1 cellular context compared by ENCODE assay signal in the genomic region with DNA sequence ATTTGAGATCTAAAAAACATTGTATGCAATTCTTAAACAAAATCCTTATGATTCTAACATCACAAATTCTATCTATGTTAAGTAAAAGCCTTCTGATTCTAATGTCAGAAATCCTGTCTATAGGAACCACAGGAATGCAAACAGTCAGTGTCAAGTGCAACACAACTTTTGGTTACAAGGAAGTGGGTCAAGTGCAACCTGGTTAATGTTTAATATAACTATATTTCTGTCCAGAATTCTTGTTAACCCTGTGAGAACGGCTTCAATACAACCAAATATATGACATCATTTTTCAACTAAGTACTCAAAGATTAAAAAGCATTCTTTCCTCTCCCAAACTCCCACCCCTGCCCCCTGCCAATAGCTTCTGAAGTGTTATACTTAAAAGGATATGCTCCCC.
TF ChIP-seq lines count a peak whose summit lies in the region.

No MANE protein-coding gene starts in this region.

TF ChIP-seq in HepG2, 621 proteins besides CTCF, POLR2A, EP300 and RAD21 (continued from another document and continues in another):
- no peak for TF ChIP-seq HINFP (CRISPR knock-in tag; IDR thresholded peaks at IDR 0.05; ENCODE audit: low read depth)
- no peak for TF ChIP-seq CCAR2 (optimal IDR thresholded peaks at IDR 0.05; ENCODE audit: low read depth, low read length)
- TF ChIP-seq CENPT (CRISPR knock-in tag; IDR thresholded peaks at IDR 0.05; ENCODE audit: low read depth), result no peak
- no peak for TF ChIP-seq ZNF704 (CRISPR knock-in tag; IDR thresholded peaks at IDR 0.05; ENCODE audit: borderline replicate concordance)
- TF ChIP-seq TBL1XR1 (IDR thresholded peaks at IDR 0.05; ENCODE audit: borderline replicate concordance, low read length, partially characterized antibody), result peak; percentile 98
- TF ChIP-seq ZNF446 (CRISPR knock-in tag; IDR thresholded peaks at IDR 0.05), result no peak
- TF ChIP-seq ZNF550 (CRISPR knock-in tag; IDR thresholded peaks at IDR 0.05; ENCODE audit: borderline replicate concordance), result no peak
- TF ChIP-seq, protein P1, sequence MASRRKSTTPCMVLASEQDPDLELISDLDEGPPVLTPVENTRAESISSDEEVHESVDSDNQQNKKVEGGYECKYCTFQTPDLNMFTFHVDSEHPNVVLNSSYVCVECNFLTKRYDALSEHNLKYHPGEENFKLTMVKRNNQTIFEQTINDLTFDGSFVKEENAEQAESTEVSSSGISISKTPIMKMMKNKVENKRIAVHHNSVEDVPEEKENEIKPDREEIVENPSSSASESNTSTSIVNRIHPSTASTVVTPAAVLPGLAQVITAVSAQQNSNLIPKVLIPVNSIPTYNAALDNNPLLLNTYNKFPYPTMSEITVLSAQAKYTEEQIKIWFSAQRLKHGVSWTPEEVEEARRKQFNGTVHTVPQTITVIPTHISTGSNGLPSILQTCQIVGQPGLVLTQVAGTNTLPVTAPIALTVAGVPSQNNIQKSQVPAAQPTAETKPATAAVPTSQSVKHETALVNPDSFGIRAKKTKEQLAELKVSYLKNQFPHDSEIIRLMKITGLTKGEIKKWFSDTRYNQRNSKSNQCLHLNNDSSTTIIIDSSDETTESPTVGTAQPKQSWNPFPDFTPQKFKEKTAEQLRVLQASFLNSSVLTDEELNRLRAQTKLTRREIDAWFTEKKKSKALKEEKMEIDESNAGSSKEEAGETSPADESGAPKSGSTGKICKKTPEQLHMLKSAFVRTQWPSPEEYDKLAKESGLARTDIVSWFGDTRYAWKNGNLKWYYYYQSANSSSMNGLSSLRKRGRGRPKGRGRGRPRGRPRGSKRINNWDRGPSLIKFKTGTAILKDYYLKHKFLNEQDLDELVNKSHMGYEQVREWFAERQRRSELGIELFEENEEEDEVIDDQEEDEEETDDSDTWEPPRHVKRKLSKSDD (CRISPR knock-in tag; IDR thresholded peaks at IDR 0.05; ENCODE audit: low read depth), result no peak
- no peak for TF ChIP-seq KLF15 (CRISPR knock-in tag; IDR thresholded peaks at IDR 0.05; ENCODE audit: borderline replicate concordance)
- TF ChIP-seq ESRRA (CRISPR knock-in tag; IDR thresholded peaks at IDR 0.05; ENCODE audit: low read depth), result no peak
- peak; percentile 83 for TF ChIP-seq BCL6 (CRISPR knock-in tag; IDR thresholded peaks at IDR 0.05)
- TF ChIP-seq PPARG (CRISPR knock-in tag; conservative IDR thresholded peaks at IDR 0.05), result 0 out of 2 replicates have a peak, but pooled peaks have one; percentile 36
- TF ChIP-seq RBM39 (IDR thresholded peaks at IDR 0.05; ENCODE audit: low read depth, low read length, poor library complexity, severe bottlenecking), result no peak
- TF ChIP-seq ATF7 (IDR thresholded peaks at IDR 0.05), result peak; percentile 54; the same call in 1 of the 2 replicates
- no peak for TF ChIP-seq ATF7 (CRISPR knock-in tag; IDR thresholded peaks at IDR 0.05)
- TF ChIP-seq, protein P2, sequence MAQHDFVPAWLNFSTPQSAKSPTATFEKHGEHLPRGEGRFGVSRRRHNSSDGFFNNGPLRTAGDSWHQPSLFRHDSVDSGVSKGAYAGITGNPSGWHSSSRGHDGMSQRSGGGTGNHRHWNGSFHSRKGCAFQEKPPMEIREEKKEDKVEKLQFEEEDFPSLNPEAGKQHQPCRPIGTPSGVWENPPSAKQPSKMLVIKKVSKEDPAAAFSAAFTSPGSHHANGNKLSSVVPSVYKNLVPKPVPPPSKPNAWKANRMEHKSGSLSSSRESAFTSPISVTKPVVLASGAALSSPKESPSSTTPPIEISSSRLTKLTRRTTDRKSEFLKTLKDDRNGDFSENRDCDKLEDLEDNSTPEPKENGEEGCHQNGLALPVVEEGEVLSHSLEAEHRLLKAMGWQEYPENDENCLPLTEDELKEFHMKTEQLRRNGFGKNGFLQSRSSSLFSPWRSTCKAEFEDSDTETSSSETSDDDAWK (CRISPR knock-in tag; IDR thresholded peaks at IDR 0.05), result no peak
- TF ChIP-seq, protein P3, sequence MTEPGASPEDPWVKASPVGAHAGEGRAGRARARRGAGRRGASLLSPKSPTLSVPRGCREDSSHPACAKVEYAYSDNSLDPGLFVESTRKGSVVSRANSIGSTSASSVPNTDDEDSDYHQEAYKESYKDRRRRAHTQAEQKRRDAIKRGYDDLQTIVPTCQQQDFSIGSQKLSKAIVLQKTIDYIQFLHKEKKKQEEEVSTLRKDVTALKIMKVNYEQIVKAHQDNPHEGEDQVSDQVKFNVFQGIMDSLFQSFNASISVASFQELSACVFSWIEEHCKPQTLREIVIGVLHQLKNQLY (CRISPR knock-in tag; IDR thresholded peaks at IDR 0.05), result no peak
- TF ChIP-seq, protein P4, sequence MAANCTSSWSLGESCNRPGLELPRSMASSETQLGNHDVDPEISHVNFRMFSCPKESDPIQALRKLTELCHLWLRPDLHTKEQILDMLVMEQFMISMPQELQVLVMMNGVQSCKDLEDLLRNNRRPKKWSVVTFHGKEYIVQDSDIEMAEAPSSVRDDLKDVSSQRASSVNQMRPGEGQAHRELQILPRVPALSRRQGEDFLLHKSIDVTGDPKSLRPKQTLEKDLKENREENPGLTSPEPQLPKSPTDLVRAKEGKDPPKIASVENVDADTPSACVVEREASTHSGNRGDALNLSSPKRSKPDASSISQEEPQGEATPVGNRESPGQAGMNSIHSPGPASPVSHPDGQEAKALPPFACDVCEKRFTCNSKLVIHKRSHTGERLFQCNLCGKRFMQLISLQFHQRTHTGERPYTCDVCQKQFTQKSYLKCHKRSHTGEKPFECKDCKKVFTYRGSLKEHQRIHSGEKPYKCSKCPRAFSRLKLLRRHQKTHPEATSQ (CRISPR knock-in tag; IDR thresholded peaks at IDR 0.05; ENCODE audit: borderline replicate concordance), result no peak
- TF ChIP-seq PHF21A (CRISPR knock-in tag; IDR thresholded peaks at IDR 0.05), result no peak
- no peak for TF ChIP-seq ZFP62 (CRISPR knock-in tag; IDR thresholded peaks at IDR 0.05)
- TF ChIP-seq ARHGAP35 (CRISPR knock-in tag; IDR thresholded peaks at IDR 0.05; ENCODE audit: borderline replicate concordance), result no peak
- TF ChIP-seq ZNF136 (CRISPR knock-in tag; IDR thresholded peaks at IDR 0.05; ENCODE audit: low read depth), result no peak
- TF ChIP-seq CC2D1A (CRISPR knock-in tag; IDR thresholded peaks at IDR 0.05), result no peak
- no peak for TF ChIP-seq ZNF616 (CRISPR knock-in tag; IDR thresholded peaks at IDR 0.05; ENCODE audit: low read depth)
- TF ChIP-seq ZNF740 (CRISPR knock-in tag; IDR thresholded peaks at IDR 0.05), result no peak
- TF ChIP-seq FOXP1 (IDR thresholded peaks at IDR 0.05), result no peak
- no peak for TF ChIP-seq FOXP1 (CRISPR knock-in tag; IDR thresholded peaks at IDR 0.05)
- peak; percentile 89 for TF ChIP-seq RARA (CRISPR knock-in tag; IDR thresholded peaks at IDR 0.05)
- TF ChIP-seq HNRNPUL1 (IDR thresholded peaks at IDR 0.05; ENCODE audit: low read depth, low read length), result 0 out of 2 replicates have a peak, but pooled peaks have one; percentile 49
- no peak for TF ChIP-seq AKNA (CRISPR knock-in tag; IDR thresholded peaks at IDR 0.05; ENCODE audit: borderline replicate concordance)
- TF ChIP-seq AKAP8 (CRISPR knock-in tag; IDR thresholded peaks at IDR 0.05), result no peak
- TF ChIP-seq HMGA1 (CRISPR knock-in tag; conservative IDR thresholded peaks at IDR 0.05), result no peak
- no peak for TF ChIP-seq MAF1 (CRISPR knock-in tag; IDR thresholded peaks at IDR 0.05; ENCODE audit: borderline replicate concordance)
- TF ChIP-seq RORA (CRISPR knock-in tag; IDR thresholded peaks at IDR 0.05), result no peak
- no peak for TF ChIP-seq HMGXB3 (CRISPR knock-in tag; IDR thresholded peaks at IDR 0.05; ENCODE audit: borderline replicate concordance)
- no peak for TF ChIP-seq FOXP4 (CRISPR knock-in tag; IDR thresholded peaks at IDR 0.05)
- 0 out of 2 replicates have a peak, but pooled peaks have one; percentile 32 for TF ChIP-seq NFIC (IDR thresholded peaks at IDR 0.05; ENCODE audit: low read length)
- no peak for TF ChIP-seq ZNF121 (CRISPR knock-in tag; IDR thresholded peaks at IDR 0.05)
- no peak for TF ChIP-seq FOSL2 (CRISPR knock-in tag; IDR thresholded peaks at IDR 0.05)
